1 cellular context compared by ENCODE assay signal in the genomic region with DNA sequence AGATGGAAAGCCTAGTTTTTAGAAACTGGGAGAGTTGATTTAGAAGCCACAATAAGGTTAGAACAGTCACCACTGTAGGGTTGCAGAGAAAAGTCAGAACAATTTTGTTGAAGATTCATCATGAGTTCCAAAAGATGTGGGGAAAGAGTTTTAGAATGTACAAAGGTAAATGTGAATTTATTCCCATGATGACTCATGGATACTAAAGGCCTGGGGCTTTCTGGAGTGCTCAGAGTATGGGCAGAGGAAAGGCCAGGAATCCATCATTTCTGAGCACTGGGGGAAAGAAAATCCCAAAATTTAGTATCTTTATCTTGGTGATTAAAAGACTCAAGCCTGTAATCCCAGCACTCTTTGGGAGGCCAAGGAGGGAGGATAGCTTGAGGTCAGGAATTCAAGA.
TF ChIP-seq lines count a peak whose summit lies in the region.

No MANE protein-coding gene starts in this region.

TF ChIP-seq in GM23338, 12 proteins besides CTCF, POLR2A, EP300 and RAD21 (continued from another document):
- TF ChIP-seq, protein P1, sequence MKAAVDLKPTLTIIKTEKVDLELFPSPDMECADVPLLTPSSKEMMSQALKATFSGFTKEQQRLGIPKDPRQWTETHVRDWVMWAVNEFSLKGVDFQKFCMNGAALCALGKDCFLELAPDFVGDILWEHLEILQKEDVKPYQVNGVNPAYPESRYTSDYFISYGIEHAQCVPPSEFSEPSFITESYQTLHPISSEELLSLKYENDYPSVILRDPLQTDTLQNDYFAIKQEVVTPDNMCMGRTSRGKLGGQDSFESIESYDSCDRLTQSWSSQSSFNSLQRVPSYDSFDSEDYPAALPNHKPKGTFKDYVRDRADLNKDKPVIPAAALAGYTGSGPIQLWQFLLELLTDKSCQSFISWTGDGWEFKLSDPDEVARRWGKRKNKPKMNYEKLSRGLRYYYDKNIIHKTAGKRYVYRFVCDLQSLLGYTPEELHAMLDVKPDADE (IDR thresholded peaks at IDR 0.05): no peak
- no peak for TF ChIP-seq EZH2phosphoT487 (IDR thresholded peaks at IDR 0.05; ENCODE audit: unreplicated experiment)
- TF ChIP-seq, protein P2, sequence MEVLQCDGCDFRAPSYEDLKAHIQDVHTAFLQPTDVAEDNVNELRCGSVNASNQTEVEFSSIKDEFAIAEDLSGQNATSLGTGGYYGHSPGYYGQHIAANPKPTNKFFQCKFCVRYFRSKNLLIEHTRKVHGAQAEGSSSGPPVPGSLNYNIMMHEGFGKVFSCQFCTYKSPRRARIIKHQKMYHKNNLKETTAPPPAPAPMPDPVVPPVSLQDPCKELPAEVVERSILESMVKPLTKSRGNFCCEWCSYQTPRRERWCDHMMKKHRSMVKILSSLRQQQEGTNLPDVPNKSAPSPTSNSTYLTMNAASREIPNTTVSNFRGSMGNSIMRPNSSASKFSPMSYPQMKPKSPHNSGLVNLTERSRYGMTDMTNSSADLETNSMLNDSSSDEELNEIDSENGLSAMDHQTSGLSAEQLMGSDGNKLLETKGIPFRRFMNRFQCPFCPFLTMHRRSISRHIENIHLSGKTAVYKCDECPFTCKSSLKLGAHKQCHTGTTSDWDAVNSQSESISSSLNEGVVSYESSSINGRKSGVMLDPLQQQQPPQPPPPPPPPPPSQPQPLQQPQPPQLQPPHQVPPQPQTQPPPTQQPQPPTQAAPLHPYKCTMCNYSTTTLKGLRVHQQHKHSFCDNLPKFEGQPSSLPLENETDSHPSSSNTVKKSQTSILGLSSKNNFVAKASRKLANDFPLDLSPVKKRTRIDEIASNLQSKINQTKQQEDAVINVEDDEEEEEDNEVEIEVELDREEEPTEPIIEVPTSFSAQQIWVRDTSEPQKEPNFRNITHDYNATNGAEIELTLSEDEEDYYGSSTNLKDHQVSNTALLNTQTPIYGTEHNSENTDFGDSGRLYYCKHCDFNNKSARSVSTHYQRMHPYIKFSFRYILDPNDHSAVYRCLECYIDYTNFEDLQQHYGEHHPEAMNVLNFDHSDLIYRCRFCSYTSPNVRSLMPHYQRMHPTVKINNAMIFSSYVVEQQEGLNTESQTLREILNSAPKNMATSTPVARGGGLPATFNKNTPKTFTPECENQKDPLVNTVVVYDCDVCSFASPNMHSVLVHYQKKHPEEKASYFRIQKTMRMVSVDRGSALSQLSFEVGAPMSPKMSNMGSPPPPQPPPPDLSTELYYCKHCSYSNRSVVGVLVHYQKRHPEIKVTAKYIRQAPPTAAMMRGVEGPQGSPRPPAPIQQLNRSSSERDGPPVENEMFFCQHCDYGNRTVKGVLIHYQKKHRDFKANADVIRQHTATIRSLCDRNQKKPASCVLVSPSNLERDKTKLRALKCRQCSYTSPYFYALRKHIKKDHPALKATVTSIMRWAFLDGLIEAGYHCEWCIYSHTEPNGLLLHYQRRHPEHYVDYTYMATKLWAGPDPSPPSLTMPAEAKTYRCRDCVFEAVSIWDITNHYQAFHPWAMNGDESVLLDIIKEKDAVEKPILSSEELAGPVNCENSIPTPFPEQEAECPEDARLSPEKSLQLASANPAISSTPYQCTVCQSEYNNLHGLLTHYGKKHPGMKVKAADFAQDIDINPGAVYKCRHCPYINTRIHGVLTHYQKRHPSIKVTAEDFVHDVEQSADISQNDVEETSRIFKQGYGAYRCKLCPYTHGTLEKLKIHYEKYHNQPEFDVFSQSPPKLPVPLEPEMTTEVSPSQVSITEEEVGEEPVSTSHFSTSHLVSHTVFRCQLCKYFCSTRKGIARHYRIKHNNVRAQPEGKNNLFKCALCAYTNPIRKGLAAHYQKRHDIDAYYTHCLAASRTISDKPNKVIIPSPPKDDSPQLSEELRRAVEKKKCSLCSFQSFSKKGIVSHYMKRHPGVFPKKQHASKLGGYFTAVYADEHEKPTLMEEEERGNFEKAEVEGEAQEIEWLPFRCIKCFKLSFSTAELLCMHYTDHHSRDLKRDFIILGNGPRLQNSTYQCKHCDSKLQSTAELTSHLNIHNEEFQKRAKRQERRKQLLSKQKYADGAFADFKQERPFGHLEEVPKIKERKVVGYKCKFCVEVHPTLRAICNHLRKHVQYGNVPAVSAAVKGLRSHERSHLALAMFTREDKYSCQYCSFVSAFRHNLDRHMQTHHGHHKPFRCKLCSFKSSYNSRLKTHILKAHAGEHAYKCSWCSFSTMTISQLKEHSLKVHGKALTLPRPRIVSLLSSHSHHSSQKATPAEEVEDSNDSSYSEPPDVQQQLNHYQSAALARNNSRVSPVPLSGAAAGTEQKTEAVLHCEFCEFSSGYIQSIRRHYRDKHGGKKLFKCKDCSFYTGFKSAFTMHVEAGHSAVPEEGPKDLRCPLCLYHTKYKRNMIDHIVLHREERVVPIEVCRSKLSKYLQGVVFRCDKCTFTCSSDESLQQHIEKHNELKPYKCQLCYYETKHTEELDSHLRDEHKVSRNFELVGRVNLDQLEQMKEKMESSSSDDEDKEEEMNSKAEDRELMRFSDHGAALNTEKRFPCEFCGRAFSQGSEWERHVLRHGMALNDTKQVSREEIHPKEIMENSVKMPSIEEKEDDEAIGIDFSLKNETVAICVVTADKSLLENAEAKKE (CRISPR knock-in tag; IDR thresholded peaks at IDR 0.05): no peak
- TF ChIP-seq EZH2 (IDR thresholded peaks at IDR 0.05; ENCODE audit: low read depth, unreplicated experiment): no peak
- TF ChIP-seq, protein P3, sequence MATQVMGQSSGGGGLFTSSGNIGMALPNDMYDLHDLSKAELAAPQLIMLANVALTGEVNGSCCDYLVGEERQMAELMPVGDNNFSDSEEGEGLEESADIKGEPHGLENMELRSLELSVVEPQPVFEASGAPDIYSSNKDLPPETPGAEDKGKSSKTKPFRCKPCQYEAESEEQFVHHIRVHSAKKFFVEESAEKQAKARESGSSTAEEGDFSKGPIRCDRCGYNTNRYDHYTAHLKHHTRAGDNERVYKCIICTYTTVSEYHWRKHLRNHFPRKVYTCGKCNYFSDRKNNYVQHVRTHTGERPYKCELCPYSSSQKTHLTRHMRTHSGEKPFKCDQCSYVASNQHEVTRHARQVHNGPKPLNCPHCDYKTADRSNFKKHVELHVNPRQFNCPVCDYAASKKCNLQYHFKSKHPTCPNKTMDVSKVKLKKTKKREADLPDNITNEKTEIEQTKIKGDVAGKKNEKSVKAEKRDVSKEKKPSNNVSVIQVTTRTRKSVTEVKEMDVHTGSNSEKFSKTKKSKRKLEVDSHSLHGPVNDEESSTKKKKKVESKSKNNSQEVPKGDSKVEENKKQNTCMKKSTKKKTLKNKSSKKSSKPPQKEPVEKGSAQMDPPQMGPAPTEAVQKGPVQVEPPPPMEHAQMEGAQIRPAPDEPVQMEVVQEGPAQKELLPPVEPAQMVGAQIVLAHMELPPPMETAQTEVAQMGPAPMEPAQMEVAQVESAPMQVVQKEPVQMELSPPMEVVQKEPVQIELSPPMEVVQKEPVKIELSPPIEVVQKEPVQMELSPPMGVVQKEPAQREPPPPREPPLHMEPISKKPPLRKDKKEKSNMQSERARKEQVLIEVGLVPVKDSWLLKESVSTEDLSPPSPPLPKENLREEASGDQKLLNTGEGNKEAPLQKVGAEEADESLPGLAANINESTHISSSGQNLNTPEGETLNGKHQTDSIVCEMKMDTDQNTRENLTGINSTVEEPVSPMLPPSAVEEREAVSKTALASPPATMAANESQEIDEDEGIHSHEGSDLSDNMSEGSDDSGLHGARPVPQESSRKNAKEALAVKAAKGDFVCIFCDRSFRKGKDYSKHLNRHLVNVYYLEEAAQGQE (IDR thresholded peaks at IDR 0.05; ENCODE audit: unreplicated experiment): no peak
- no peak for TF ChIP-seq CREB1 (CRISPR knock-in tag; IDR thresholded peaks at IDR 0.05; ENCODE audit: low read depth)
- TF ChIP-seq POLR2AphosphoS5 (IDR thresholded peaks at IDR 0.05; ENCODE audit: low read depth): no peak
- no peak for TF ChIP-seq ZNF114 (CRISPR knock-in tag; IDR thresholded peaks at IDR 0.05)
- no peak for TF ChIP-seq JUNB (IDR thresholded peaks at IDR 0.05; ENCODE audit: unreplicated experiment)
TF ChIP-seq in GM23338: peak in this region for 0.
